In the genomic region with DNA sequence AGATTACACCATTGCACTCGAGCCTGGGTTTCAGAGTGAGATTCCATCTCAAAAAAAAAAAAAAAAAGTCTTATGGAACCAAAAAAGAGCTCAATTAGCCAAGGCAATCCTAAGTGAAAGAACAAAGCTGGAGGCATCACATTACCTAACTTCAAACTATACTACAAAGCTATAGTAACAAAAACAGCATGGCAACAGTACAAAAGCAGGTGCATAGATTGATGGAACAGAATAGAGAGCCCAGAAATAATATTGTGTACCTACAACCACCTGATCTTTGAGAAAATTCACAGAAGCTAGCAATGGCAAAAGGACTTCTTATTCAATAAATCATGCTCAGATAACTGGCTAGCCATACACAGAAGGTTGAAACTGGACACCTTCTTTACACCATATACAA, we compare ENCODE assay signal across 11 cellular contexts. TPM values are rescaled to one million over a fixed set of nuclear protein-coding genes. Genes with fewer than 3 reads are reported as not detected.
"Had no signal": no experiment of that assay in that cellular context is flagged by ENCODE, and none has a peak within 500 bp of the region (broad histone marks: within the 10 kb centered on the region; RNA-seq: fewer than 3 reads in every experiment).

No MANE protein-coding gene starts in this region.

- H3K4me3 ChIP-seq: GM23248, HAP-1 had no signal

- H3K4me3 Mint-ChIP-seq: HFFc6 had no signal

- H2AFZ ChIP-seq: GM23248 had no signal

- H3K4me1 ChIP-seq: HAP-1 had no signal

- H3K27ac ChIP-seq: GM23248, HL-60 had no signal

- H3K36me3 ChIP-seq: HAP-1 had no signal

- H3K9me3 ChIP-seq: HAP-1 had no signal

- ATAC-seq: HCT116 had no signal

- H3K27ac Mint-ChIP-seq: HFFc6 had no signal

- DNase-seq: GM23248, GOT3, H7, HFFc6, IMR-90, KBM-7 had no signal

- H3K9ac ChIP-seq: GM23248 had no signal

RNA-seq across cellular contexts. Expression of a gene that starts 39.7 kb away (rescaled TPM):
- total RNA-seq: H4, H7, HFFc6, HT1080 had no signal

RNA-seq across cellular contexts. Expression of a gene that starts 55.2 kb away (rescaled TPM):
- total RNA-seq: GM23248, H4, H7, HFFc6, HT1080, IMR-90 had no signal
- polyA plus RNA-seq: GM23248, IMR-90 had no signal
